Comparison of ENCODE assay signal across 8 cellular contexts in genomic region chr9:6014668-6015270, GRCh38. TPM values are rescaled to one million over a fixed set of nuclear protein-coding genes. Genes with fewer than 3 reads are reported as not detected.
DNase-seq lines count a peak whose midpoint lies in the region; ATAC-seq, FAIRE-seq and TF ChIP-seq lines count a peak whose summit lies in the region.

No MANE protein-coding gene starts in this region.

- TF ChIP-seq CTCF in AG04449 (IDR thresholded peaks at IDR 0.05; ENCODE audit: insufficient read depth, low read length, missing control alignments), result no peak

- CTCF ChIA-PET in AG04449 (lab: Yijun Ruan, JAX), result interaction anchor here (1.3 to 2.8 kb wide), 3 partner anchors 9 to 39 kb away, joined by 4 to 16 read pairs (median 8); no protein-coding TSS in a partner anchor

- peak; percentile 40 for DNase-seq in AG04449 (ENCODE audit: low read depth, low spot score)
- DNase-seq in HPDE6-E6E7 (ENCODE audit: extremely low spot score), result peak; percentile 62
- DNase-seq in activated naive CD4-positive, alpha-beta T cell treated with anti-CD3 and anti-CD28 coated beads, Interleukin-2, amount 50 U/mL, for 72 hours (ENCODE audit: low spot score in 2 of 2), result peak in 1 of 2 donors; percentile 15
- DNase-seq in right cardiac atrium, result no peak
- peak; percentile 13 for DNase-seq in skeletal muscle cell (ENCODE audit: low read depth)
- DNase-seq in GM19239 (ENCODE audit: insufficient read length, low spot score), result no peak
- DNase-seq in NOMO-1 treated with DMSO at 0.1 percent for 48 hours (lab: John Stamatoyannopoulos, UW; ENCODE audit: unreplicated experiment), result no peak

- H3K4me3 ChIP-seq in AG04449 (ENCODE audit: low read depth, low read length) (peak overlapping the region; percentile 87), right cardiac atrium (ENCODE audit: low read length) (peak overlapping the region; percentile 91), skeletal muscle cell (ENCODE audit: low read depth, low read length) (peak overlapping the region; percentile 79)

- POLR2A ChIA-PET in AG04449 (lab: Yijun Ruan, JAX), result no interaction called here

- peaks cover 12 to 23% of the 10 kb centered on the region in 2 donors for H3K9me3 Mint-ChIP-seq in activated naive CD4-positive, alpha-beta T cell treated with anti-CD3 and anti-CD28 coated beads, Interleukin-2, amount 50 U/mL, for 72 hours

- H3K36me3 Mint-ChIP-seq in activated naive CD4-positive, alpha-beta T cell treated with anti-CD3 and anti-CD28 coated beads, Interleukin-2, amount 50 U/mL, for 72 hours, result peaks cover 38 to 55% of the 10 kb centered on the region in 2 donors

- H3K9me3 ChIP-seq in right cardiac atrium (ENCODE audit: control insufficient read depth, low read length), result no peaks in the 10 kb centered on the region

- no peaks in the 10 kb centered on the region for H3K27me3 ChIP-seq in right cardiac atrium (ENCODE audit: control insufficient read depth, insufficient read depth)

- peak; percentile 74 to 76 for ATAC-seq in activated naive CD4-positive, alpha-beta T cell treated with anti-CD3 and anti-CD28 coated beads, Interleukin-2, amount 50 U/mL, for 72 hours
- ATAC-seq in right cardiac atrium (peak in 1 of 2 donors; percentile 61), GM18870 (IDR thresholded peaks at IDR 0.05; ENCODE audit: unreplicated experiment) (no peak)

- FAIRE-seq in GM19239 (lab: Jason Lieb, UNC), result no peak

- H3K4me1 ChIP-seq in right cardiac atrium (ENCODE audit: control insufficient read depth, insufficient read depth, low read length), result no peaks in the 10 kb centered on the region

- intact Hi-C loops in right cardiac atrium (cut with DNase I), result no loop called here

- H3K27ac Mint-ChIP-seq in activated naive CD4-positive, alpha-beta T cell treated with anti-CD3 and anti-CD28 coated beads, Interleukin-2, amount 50 U/mL, for 72 hours, result peak overlapping the region; percentile 94 to 96

- 28% methylated on average over 9 of the region's 9 CpGs for WGBS in right cardiac atrium

- peak overlapping the region; percentile 70 for H3K27ac ChIP-seq in right cardiac atrium (ENCODE audit: low read length)

RNA-seq across cellular contexts. Expression of gene RANBP6, which starts 0.7 kb away (rescaled TPM):
- 10 to 100 TPM; 18.5 to 21.1 TPM for total RNA-seq in activated naive CD4-positive, alpha-beta T cell treated with anti-CD3 and anti-CD28 coated beads, Interleukin-2, amount 50 U/mL, for 72 hours
- 10 to 100 TPM; 19.7 to 28.1 (median 22.7) TPM for total RNA-seq in right cardiac atrium
- polyA plus RNA-seq in right cardiac atrium, result 9.8 TPM

Comparison
In these comparisons a context has a peak if more than half of its experiments do, and no peak if none do; other contexts are left out.
1. DNase-seq: peak in AG04449 (single experiment), HPDE6-E6E7 (single experiment) and skeletal muscle cell (single experiment); none in right cardiac atrium (0 of 3), GM19239 (single experiment) and NOMO-1 treated with DMSO at 0.1 percent for 48 hours (single experiment).
2. Peak in every context shown above with its lines, with median percentiles within 50 percentile points of each other: H3K4me3 ChIP-seq.